In genomic region chr12:54526800-54527630, GRCh38 we compare ENCODE assay signal across 8 cellular contexts. TPM values are rescaled to one million over a fixed set of nuclear protein-coding genes. Genes with fewer than 3 reads are reported as not detected.
DNase-seq lines count a peak whose midpoint lies in the region; ATAC-seq and TF ChIP-seq lines count a peak whose summit lies in the region.

No MANE protein-coding gene starts in this region.

- H3K27me3 Mint-ChIP-seq in CD14-positive monocyte (ENCODE audit: low read depth in 3 of 3) (peaks cover 0 to 1% (median 0%) of the 10 kb centered on the region in 3 donors), memory B cell (no peaks in the 10 kb centered on the region)
- H3K27me3 Mint-ChIP-seq in central memory CD8-positive, alpha-beta T cell, result no peaks in the 10 kb centered on the region

- peaks cover 2% of the 10 kb centered on the region; the same call in 1 of the 2 replicates for H3K27me3 ChIP-seq in H7 (ENCODE audit: control insufficient read depth, insufficient read depth, low read length)
- no peaks in the 10 kb centered on the region for H3K27me3 ChIP-seq in tibial artery

- DNase-seq in CD14-positive monocyte (ENCODE audit: low spot score), result no peak
- DNase-seq in H7, result peak; percentile 61
- DNase-seq in central memory CD8-positive, alpha-beta T cell (ENCODE audit: low spot score in 2 of 2), result no peak
- DNase-seq in memory B cell (ENCODE audit: low spot score in 2 of 2), result peak; percentile 12 to 34
- DNase-seq in tibial artery, result no peak

- peak; percentile 72 for TF ChIP-seq CTCF in CD14-positive monocyte (IDR thresholded peaks at IDR 0.05)
- peak; percentile 45 to 48 for TF ChIP-seq CTCF in tibial artery (IDR thresholded peaks at IDR 0.05)

- H3K4me3 Mint-ChIP-seq in CD14-positive monocyte (no peak overlapping the region), memory B cell (no peak overlapping the region)
- H3K4me3 Mint-ChIP-seq in central memory CD8-positive, alpha-beta T cell, result no peak overlapping the region

- H3K9me3 Mint-ChIP-seq in CD14-positive monocyte, result no peaks in the 10 kb centered on the region
- H3K9me3 Mint-ChIP-seq in central memory CD8-positive, alpha-beta T cell, result no peaks in the 10 kb centered on the region
- H3K9me3 Mint-ChIP-seq in memory B cell, result no peaks in the 10 kb centered on the region

- intact Hi-C loops in CD14-positive monocyte (cut with micrococcal nuclease) (no loop called here), tibial artery (cut with DNase I; ENCODE audit: low total_unique reads) (no loop called here)

- H3K36me3 Mint-ChIP-seq in CD14-positive monocyte (peaks cover 96 to 100% of the 10 kb centered on the region in 2 donors), memory B cell (peaks cover 67% of the 10 kb centered on the region)
- peaks cover 71% of the 10 kb centered on the region for H3K36me3 Mint-ChIP-seq in central memory CD8-positive, alpha-beta T cell (ENCODE audit: insufficient read depth)

- H3K27ac ChIP-seq in tibial artery, result no peak overlapping the region

- H3K4me3 ChIP-seq in H7 (ENCODE audit: insufficient read depth, low read depth, low read length) (no peak overlapping the region), tibial artery (no peak overlapping the region)

- no peaks in the 10 kb centered on the region for H3K9me3 ChIP-seq in tibial artery

- H3K4me1 Mint-ChIP-seq in CD14-positive monocyte (peaks cover 10% of the 10 kb centered on the region), memory B cell (peaks cover 4% of the 10 kb centered on the region)
- peaks cover 7% of the 10 kb centered on the region for H3K4me1 Mint-ChIP-seq in central memory CD8-positive, alpha-beta T cell

- H3K27ac Mint-ChIP-seq in CD14-positive monocyte, result peak overlapping the region; percentile 6 to 87 (median 61)
- H3K27ac Mint-ChIP-seq in central memory CD8-positive, alpha-beta T cell (ENCODE audit: low read depth), result peak overlapping the region; percentile 75
- H3K27ac Mint-ChIP-seq in memory B cell, result peak overlapping the region; percentile 73

- ATAC-seq in SK-N-SH treated with all-trans-retinoic acid at 6 μM for 48 hours, result peak; percentile 68; the same call in 2 of the 3 replicates
- no peak for ATAC-seq in central memory CD8-positive, alpha-beta T cell (replicated peaks; ENCODE audit: extremely low read depth, poor library complexity, severe bottlenecking)
- no peak for ATAC-seq in memory B cell (ENCODE audit: low read depth)
- no peak for ATAC-seq in GM21825 (IDR thresholded peaks at IDR 0.05; ENCODE audit: unreplicated experiment)
- no peak for ATAC-seq in HG03520 (IDR thresholded peaks at IDR 0.05; ENCODE audit: unreplicated experiment)

- H3K36me3 ChIP-seq in H7 (replicated peaks; ENCODE audit: control insufficient read depth, insufficient read depth, low read length) (no peaks in the 10 kb centered on the region), tibial artery (peaks cover 9 to 70% (median 31%) of the 10 kb centered on the region in 3 donors)

- no peaks in the 10 kb centered on the region for H3K4me1 ChIP-seq in tibial artery

TF ChIP-seq in SK-N-SH treated with all-trans-retinoic acid at 6 μM for 48 hours, 23 proteins besides CTCF, POLR2A, EP300 and RAD21:
- TF ChIP-seq ARNTL (CRISPR knock-in tag; IDR thresholded peaks at IDR 0.05; ENCODE audit: borderline replicate concordance, low read depth) (no peak), CSDC2 (CRISPR knock-in tag; IDR thresholded peaks at IDR 0.05) (no peak), POU6F1 (CRISPR knock-in tag; IDR thresholded peaks at IDR 0.05; ENCODE audit: borderline replicate concordance, low read depth) (no peak), OSR1 (CRISPR knock-in tag; IDR thresholded peaks at IDR 0.05) (no peak), PPARA (CRISPR knock-in tag; IDR thresholded peaks at IDR 0.05; ENCODE audit: borderline replicate concordance) (no peak), ZC3H10 (CRISPR knock-in tag; IDR thresholded peaks at IDR 0.05) (no peak), GLIS3 (CRISPR knock-in tag; IDR thresholded peaks at IDR 0.05) (no peak), SNAI2 (CRISPR knock-in tag; IDR thresholded peaks at IDR 0.05) (no peak), TSHZ2 (CRISPR knock-in tag; IDR thresholded peaks at IDR 0.05) (no peak), BACH2 (CRISPR knock-in tag; IDR thresholded peaks at IDR 0.05; ENCODE audit: borderline replicate concordance) (no peak), ZFP30 (CRISPR knock-in tag; IDR thresholded peaks at IDR 0.05) (no peak), PATZ1 (CRISPR knock-in tag; IDR thresholded peaks at IDR 0.05; ENCODE audit: borderline replicate concordance) (no peak), ZNF8 (CRISPR knock-in tag; IDR thresholded peaks at IDR 0.05) (no peak)
TF ChIP-seq in SK-N-SH treated with all-trans-retinoic acid at 6 μM for 48 hours: peak in this region for 0.

RNA-seq across cellular contexts. Expression of gene PDE1B, which starts 22.4 kb away (rescaled TPM):
- polyA plus RNA-seq in CD14-positive monocyte, result under 1 TPM; 0.57 to 0.82 TPM
- total RNA-seq in H7 (2014; rRNA removed; shearing (Covaris generic)), result 5.0 and 7.7 TPM in 2 replicates

RNA-seq across cellular contexts. Expression of gene NCKAP1L, which starts 29.5 kb away (rescaled TPM):
- polyA plus RNA-seq in CD14-positive monocyte, result 100 to 1,000 TPM; 160 to 188 TPM
- not detected in 2 replicates for total RNA-seq in H7 (2014; rRNA removed; shearing (Covaris generic))

RNA-seq across cellular contexts. Expression of gene GTSF1, which starts 53.6 kb away (rescaled TPM):
- 1 to 10 TPM; 3.1 to 5.8 TPM for polyA plus RNA-seq in CD14-positive monocyte
- 1.0 TPM in 1 of 2 replicates, not detected in the other for total RNA-seq in H7 (2014; rRNA removed; shearing (Covaris generic))

Comparison
In these comparisons a context has a peak if more than half of its experiments do, and no peak if none do; other contexts are left out.
1. DNase-seq: peak in H7 (single experiment) and memory B cell (2 of 2); none in CD14-positive monocyte (single experiment), central memory CD8-positive, alpha-beta T cell (0 of 2) and tibial artery (0 of 2).
2. Peak in every context shown above with its lines, with median percentiles within 50 percentile points of each other: H3K27ac Mint-ChIP-seq.